Comparison of ENCODE assay signal across 10 cellular contexts in the genomic region with DNA sequence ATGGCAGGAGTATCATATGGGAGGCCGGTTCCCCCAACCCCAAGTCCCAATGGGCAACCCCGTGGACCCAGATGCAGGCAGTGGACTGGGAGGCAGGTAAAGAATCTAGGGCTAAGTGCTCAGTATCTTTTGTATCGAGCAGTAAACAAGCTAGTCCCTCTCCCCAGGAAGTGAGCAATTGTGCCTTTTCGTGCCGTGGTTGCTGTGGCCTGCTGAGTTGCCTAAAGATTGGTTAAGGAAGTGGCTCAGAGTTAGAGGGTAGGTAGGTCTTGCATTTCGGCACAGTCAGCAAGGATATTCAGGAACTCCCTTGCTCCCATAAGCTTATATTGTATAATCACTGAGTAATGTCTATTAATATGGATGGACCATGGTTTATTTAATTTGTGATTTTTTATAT. TPM values are rescaled to one million over a fixed set of nuclear protein-coding genes. Genes with fewer than 3 reads are reported as not detected.
DNase-seq lines count a peak whose midpoint lies in the region; ATAC-seq, FAIRE-seq and TF ChIP-seq lines count a peak whose summit lies in the region.
"Had no signal": no experiment of that assay in that cellular context is flagged by ENCODE, and none has a peak within 500 bp of the region (broad histone marks: within the 10 kb centered on the region; RNA-seq: fewer than 3 reads in every experiment).

No MANE protein-coding gene starts in this region.

- no peak overlapping the region for H3K9ac ChIP-seq in H9 (ENCODE audit: extremely low read depth, insufficient read length, low read length)

- no peak overlapping the region for H3K4me3 Mint-ChIP-seq in H9

- no peak overlapping the region for H3K27ac ChIP-seq in H9 (ENCODE audit: insufficient read length, low read depth, low read length)
- H3K27ac ChIP-seq: right atrium auricular region had no signal

- no peak overlapping the region for H3K23ac ChIP-seq in H9 (ENCODE audit: insufficient read length, low read depth, low read length)

- peaks cover 0 to 13% of the 10 kb centered on the region in 2 experiments; a peak in 4 of 5 replicates for H3K9me3 Mint-ChIP-seq in H9

- no peak overlapping the region for H2BK5ac ChIP-seq in H9 (ENCODE audit: insufficient read length, low read length)

- no peak overlapping the region for H3K14ac ChIP-seq in H9 (ENCODE audit: insufficient read depth, low read length)

- no peak overlapping the region for H4K91ac ChIP-seq in H9 (ENCODE audit: insufficient read length, low read depth, low read length)

- no peak overlapping the region for H4K5ac ChIP-seq in H9 (ENCODE audit: insufficient read length, low read depth, low read length)

- H2BK120ac ChIP-seq in H9 (ENCODE audit: low read depth, low read length, poor library complexity, severe bottlenecking): no peak overlapping the region

- no peak for FAIRE-seq in HTR-8/SVneo (lab: Jason Lieb, UNC)

- H3K23me2 ChIP-seq in H9 (ENCODE audit: insufficient read length, low read depth, low read length, poor library complexity, severe bottlenecking): no peaks in the 10 kb centered on the region

- no peak overlapping the region for H2BK20ac ChIP-seq in H9 (ENCODE audit: low read depth, low read length, poor library complexity, severe bottlenecking)

- peak; percentile 57 for ATAC-seq in GM21423 (IDR thresholded peaks at IDR 0.05; ENCODE audit: unreplicated experiment)
- ATAC-seq in GM21381 (IDR thresholded peaks at IDR 0.05; ENCODE audit: unreplicated experiment): no peak
- no peak for ATAC-seq in HG03378 (IDR thresholded peaks at IDR 0.05; ENCODE audit: unreplicated experiment)

- no peak overlapping the region for H3K56ac ChIP-seq in H9 (ENCODE audit: insufficient read length, low read depth, low read length)

- peaks cover 7% of the 10 kb centered on the region; the same call in 1 of the 2 replicates for H3K27me3 Mint-ChIP-seq in H9 (ENCODE audit: low read depth)

- H3K4me1 Mint-ChIP-seq in H9: peaks cover 5 to 9% of the 10 kb centered on the region in 2 experiments; a peak in 2 of 4 replicates

- H3K27ac Mint-ChIP-seq in H9: no peak overlapping the region; a peak in 1 of 7 replicates

- H3K27me3 ChIP-seq in H9 (ENCODE audit: insufficient read depth, low read length): peaks cover 3% of the 10 kb centered on the region; the same call in 1 of the 2 replicates

- H3K18ac ChIP-seq in H9 (ENCODE audit: insufficient read length, low read depth, low read length): no peak overlapping the region

- no CpG with 5 or more reads among the region's 6 CpGs for WGBS in H9 (ENCODE audit: extremely low coverage, insufficient read length, low lambda C conversion rate)

- H3K4me1 ChIP-seq in H9 (ENCODE audit: insufficient read depth, low read length): no peaks in the 10 kb centered on the region; the same call in 1 of the 2 replicates
- H3K4me1 ChIP-seq: right atrium auricular region had no signal

- H2AFZ ChIP-seq in H9 (ENCODE audit: low read length): no peak overlapping the region

- no peaks in the 10 kb centered on the region for H3K9me3 ChIP-seq in H9 (ENCODE audit: control insufficient read depth, low read depth, low read length)
- H3K9me3 ChIP-seq: right atrium auricular region had no signal

- H2AK5ac ChIP-seq in H9 (ENCODE audit: insufficient read length, low read length): no peak overlapping the region

- H3K36me3 Mint-ChIP-seq in H9 (ENCODE audit: insufficient read depth in 1 of 3, low read depth in 3 of 3): peaks cover 0 to 12% (median 9%) of the 10 kb centered on the region in 3 experiments; a peak in 4 of 7 replicates

- H3T11ph ChIP-seq in H9 (ENCODE audit: low read length): no peak overlapping the region

- H3K79me2 ChIP-seq in H9 (ENCODE audit: insufficient read depth, low read length): no peaks in the 10 kb centered on the region

- H3K4ac ChIP-seq in H9 (ENCODE audit: low read depth, low read length): no peak overlapping the region

- no peaks in the 10 kb centered on the region for H4K20me1 ChIP-seq in H9 (ENCODE audit: control insufficient read depth, insufficient read depth, insufficient read length)

- H2BK12ac ChIP-seq in H9 (ENCODE audit: insufficient read length, low read depth, low read length): no peak overlapping the region

- DNase-seq in SKM-1 treated with dmso at 0.1 percent for 144 hours (lab: John Stamatoyannopoulos, UW; ENCODE audit: unreplicated experiment) (peak; percentile 80), H9 (no peak), HTR-8/SVneo (ENCODE audit: insufficient read length, low spot score) (no peak)
- peak; percentile 70 for DNase-seq in activated naive CD4-positive, alpha-beta T cell treated with Interleukin-2 at 50 U/mL for 16 hours
- peak; percentile 5 to 22 (median 9) for DNase-seq in stimulated activated CD4-positive, alpha-beta T cell treated with anti-CD3 and anti-CD28 coated beads, TNF-alpha, amount 100 ng/mL, for 1 hour (ENCODE audit: low read depth in 3 of 3, low spot score in 1 of 3)
- DNase-seq: NCI-H524 treated with DMSO at 0.1 percent for 48 hours had no signal

- H3K4me2 ChIP-seq in H9 (ENCODE audit: insufficient read depth, insufficient read length, low read length): no peak overlapping the region

- no peaks in the 10 kb centered on the region for H3K79me1 ChIP-seq in H9 (ENCODE audit: insufficient read depth, low read depth, low read length, poor library complexity, severe bottlenecking)

- no peak overlapping the region for H4K8ac ChIP-seq in H9 (replicated peaks; ENCODE audit: insufficient read length, low read depth, low read length)

- TF ChIP-seq CTCF in H9 (conservative IDR thresholded peaks at IDR 0.05): no peak

- H2BK15ac ChIP-seq in H9 (ENCODE audit: low read depth, low read length): no peak overlapping the region

RNA-seq across cellular contexts. Expression of a gene that starts 1.3 kb away (rescaled TPM):
- not detected in 2 replicates for total RNA-seq in H9 (2021)

RNA-seq across cellular contexts. Expression of a gene that starts 10.9 kb away (rescaled TPM):
- total RNA-seq in H9 (2021): 188 and 196 TPM in 2 replicates

Comparison
In these comparisons a context has a peak if more than half of its experiments do, and no peak if none do; other contexts are left out.
1. DNase-seq: peak in SKM-1 treated with dmso at 0.1 percent for 144 hours (single experiment), activated naive CD4-positive, alpha-beta T cell treated with Interleukin-2 at 50 U/mL for 16 hours (single experiment) and stimulated activated CD4-positive, alpha-beta T cell treated with anti-CD3 and anti-CD28 coated beads, TNF-alpha, amount 100 ng/mL, for 1 hour (3 of 3); none in H9 (single experiment) and HTR-8/SVneo (single experiment).